ENCODE assay signal across 8 cellular contexts in the genomic region with DNA sequence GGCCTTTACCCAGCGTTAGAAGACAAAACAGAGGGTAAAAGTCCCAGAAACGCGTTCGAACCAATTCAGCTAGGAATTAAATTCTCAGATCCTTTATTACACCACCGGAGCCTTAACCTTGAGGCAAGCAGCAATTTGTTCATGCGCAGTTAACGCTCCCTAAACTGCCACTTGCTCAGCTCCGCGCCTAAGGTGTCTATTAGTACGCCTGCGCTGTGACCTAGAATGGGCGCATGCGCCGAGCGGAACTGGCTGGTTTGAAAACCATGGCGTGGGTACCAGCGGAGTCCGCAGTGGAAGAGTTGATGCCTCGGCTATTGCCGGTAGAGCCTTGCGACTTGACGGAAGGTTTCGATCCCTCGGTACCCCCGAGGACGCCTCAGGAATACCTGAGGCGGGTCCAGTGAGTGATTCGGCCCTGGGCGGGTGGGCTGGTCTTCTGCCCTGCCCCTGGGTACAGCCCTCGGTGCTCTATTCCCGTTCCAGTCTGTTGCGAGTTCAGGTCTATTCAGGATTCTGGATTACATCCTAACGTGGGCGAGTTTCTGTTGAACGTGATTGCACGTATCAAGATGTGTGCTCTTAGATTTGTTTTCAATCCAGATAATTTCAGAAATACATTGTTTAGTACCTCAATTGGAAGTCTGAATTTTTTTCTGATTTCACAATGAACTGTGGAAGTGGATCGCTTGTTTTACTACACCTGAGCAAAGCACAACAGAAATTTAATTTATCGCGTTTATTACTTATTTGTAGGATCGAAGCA. TPM values are rescaled to one million over a fixed set of nuclear protein-coding genes. Genes with fewer than 3 reads are reported as not detected.
DNase-seq lines count a peak whose midpoint lies in the region; ATAC-seq and TF ChIP-seq lines count a peak whose summit lies in the region.

GEMIN2 (plus strand) TSS at position 251 of the 766 bp plus-strand sequence; CDS start at position 267, 16 bp downstream.

- peak; percentile 88 for TF ChIP-seq POLR2A in GM19193 (IDR thresholded peaks at IDR 0.05; ENCODE audit: extremely low read depth, insufficient read depth, insufficient read length)

- peak within 1 kb of the TSS; percentile 73 for H3K4me3 ChIP-seq in choroid plexus epithelial cell (ENCODE audit: low read depth, low read length)
- peak within 1 kb of the TSS; percentile 97 for H3K4me3 ChIP-seq in kidney epithelial cell (ENCODE audit: low read depth, low read length)

- DNase-seq in AML-193 (lab: John Stamatoyannopoulos, UW) (peak; percentile 95 to 96), NCI-H510A treated with DMSO at 0.1 percent for 48 hours (lab: John Stamatoyannopoulos, UW) (peak; percentile 93), choroid plexus epithelial cell (ENCODE audit: low read depth) (peak; percentile 97), kidney epithelial cell (ENCODE audit: low read depth) (peak; percentile 82)
- peak; percentile 87 to 88 for DNase-seq in activated CD4-positive, alpha-beta T cell treated with anti-CD3 and anti-CD28 coated beads for 24 hours (ENCODE audit: low read depth in 2 of 2)
- DNase-seq in stimulated activated CD4-positive, alpha-beta T cell treated with anti-CD3 and anti-CD28 coated beads, Interleukin-15, amount 100 ng/mL, for 48 hours (ENCODE audit: low read depth in 2 of 2), result peak; percentile 91 to 92

- no peaks in the 10 kb centered on the region for H3K27me3 ChIP-seq in kidney epithelial cell (ENCODE audit: control insufficient read depth, insufficient read depth, low read length)

- peak; percentile 93 for ATAC-seq in HG03439 (IDR thresholded peaks at IDR 0.05; ENCODE audit: unreplicated experiment)

- no peak for TF ChIP-seq CTCF in choroid plexus epithelial cell (conservative IDR thresholded peaks at IDR 0.05; ENCODE audit: low read depth, low read length)
- no peak for TF ChIP-seq CTCF in kidney epithelial cell (IDR thresholded peaks at IDR 0.05; ENCODE audit: insufficient read depth, low read length, poor library complexity, severe bottlenecking)

- H3K36me3 ChIP-seq in kidney epithelial cell (ENCODE audit: control insufficient read depth, insufficient read depth, low read length), result no peaks in the 10 kb centered on the region

RNA-seq across cellular contexts. Expression of gene GEMIN2, which starts in this region (rescaled TPM):
- 19.7 and 20.3 TPM in 2 replicates for total RNA-seq in kidney epithelial cell

Comparison
In these comparisons a context has a peak if more than half of its experiments do, and no peak if none do; other contexts are left out.
1. Peak in every context shown above with its lines: DNase-seq, ATAC-seq and H3K4me3 ChIP-seq.